In the genomic region with DNA sequence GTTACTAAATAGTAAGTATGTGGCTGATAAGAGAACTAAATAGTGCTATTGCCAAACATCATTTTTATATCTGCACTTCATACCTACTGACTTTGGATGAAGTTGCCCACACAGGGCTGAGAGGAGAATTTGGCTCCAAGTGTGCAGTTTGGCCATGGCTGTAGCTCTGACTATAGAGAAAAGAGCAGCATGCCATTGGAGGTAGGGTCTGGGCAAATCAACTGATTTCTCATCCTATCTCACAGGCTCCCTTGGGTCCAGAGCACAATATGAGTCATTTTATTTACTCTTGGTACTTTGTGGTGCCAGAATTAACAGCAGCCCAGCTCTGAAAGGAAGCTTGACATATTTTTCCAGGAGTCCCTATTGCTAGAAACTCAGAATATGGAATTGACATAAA, we compare ENCODE assay signal across 14 cellular contexts.
"Had no signal": no experiment of that assay in that cellular context is flagged by ENCODE, and none has a peak within 500 bp of the region (broad histone marks: within the 10 kb centered on the region; RNA-seq: fewer than 3 reads in every experiment).

No MANE protein-coding gene starts in this region.

- DNase-seq: activated CD4-positive, alpha-beta T cell treated with anti-CD3 and anti-CD28 coated beads, Interleukin-2, amount 10 ng/mL, durations not matched to agents 7 days and 5 days; activated CD4-positive, CD25-positive, alpha-beta regulatory T cell; activated naive CD4-positive, alpha-beta T cell treated with anti-CD3 and anti-CD28 coated beads, Interleukin-2, amount 50 U/mL, for 16 hours; adrenal gland; colonic mucosa; kidney glomerular epithelial cell; lower lobe of right lung; midbrain; stimulated activated CD4-positive, alpha-beta T cell treated with anti-CD3 and anti-CD28 coated beads, Interleukin-2, amount 100 ng/mL, for 24 hours; stimulated activated naive CD4-positive, alpha-beta T cell treated with Interleukin-2 at 50 U/mL for 16 hours; T-helper 2 cell; upper lobe of left lung had no signal

- ATAC-seq: gastroesophageal sphincter, lower lobe of right lung had no signal

- H3K4me3 ChIP-seq: adrenal gland, colonic mucosa, gastroesophageal sphincter, lower lobe of right lung, upper lobe of left lung had no signal

- H3K36me3 ChIP-seq: adrenal gland, colonic mucosa, gastroesophageal sphincter, lower lobe of right lung, upper lobe of left lung had no signal

- H3K27ac ChIP-seq: adrenal gland, colonic mucosa, gastroesophageal sphincter, lower lobe of right lung, upper lobe of left lung had no signal

- H3K9me3 ChIP-seq: adrenal gland, colonic mucosa, gastroesophageal sphincter, lower lobe of right lung, upper lobe of left lung had no signal

- FAIRE-seq: TTC549 had no signal

- H3K27me3 ChIP-seq: adrenal gland, colonic mucosa, gastroesophageal sphincter, upper lobe of left lung had no signal

- H3K4me1 ChIP-seq: adrenal gland, colonic mucosa, lower lobe of right lung, upper lobe of left lung had no signal
